In genomic region chr2:127575185-127575765, GRCh38 we compare ENCODE assay signal across 11 cellular contexts. TPM values are rescaled to one million over a fixed set of nuclear protein-coding genes. Genes with fewer than 3 reads are reported as not detected.
DNase-seq lines count a peak whose midpoint lies in the region; ATAC-seq and TF ChIP-seq lines count a peak whose summit lies in the region.
"Had no signal": no experiment of that assay in that cellular context is flagged by ENCODE, and none has a peak within 500 bp of the region (broad histone marks: within the 10 kb centered on the region; RNA-seq: fewer than 3 reads in every experiment).

No MANE protein-coding gene starts in this region.

- H3K9me2 ChIP-seq in GM23248 (ENCODE audit: insufficient read depth): no peaks in the 10 kb centered on the region
- no peaks in the 10 kb centered on the region for H3K9me2 ChIP-seq in OCI-LY7 (ENCODE audit: insufficient read depth, low read length)

- peaks cover 8% of the 10 kb centered on the region for H3K27me3 Mint-ChIP-seq in glutamatergic neuron (ENCODE audit: unreplicated experiment)

- peaks cover 1% of the 10 kb centered on the region for H3K4me1 Mint-ChIP-seq in glutamatergic neuron (ENCODE audit: low read depth, unreplicated experiment)

- intact Hi-C loops in OCI-LY7 (cut with micrococcal nuclease; ENCODE audit: unreplicated experiment): loop anchor here (5.0 kb wide), 1 partner anchor 127 kb away; the partner anchor contains the start of gene SFT2D3

- H3K4me3 ChIP-seq in GM23248 (no peak overlapping the region), OCI-LY7 (ENCODE audit: low read depth, low read length, poor library complexity, severe bottlenecking) (no peak overlapping the region)
- H3K4me3 ChIP-seq: body of pancreas had no signal

- DNase-seq in GM10266 (ENCODE audit: extremely low spot score): peak; percentile 42
- no peak for DNase-seq in GM23248
- DNase-seq in OCI-LY7 (ENCODE audit: low spot score): peak; percentile 39
- DNase-seq in glutamatergic neuron: no peak
- no peak for DNase-seq in DMS153 (lab: John Stamatoyannopoulos, UW)
- DNase-seq in stimulated activated CD4-positive, alpha-beta T cell treated with anti-CD3 and anti-CD28 coated beads, Interleukin-15, amount 100 ng/mL, for 24 hours: no peak
- DNase-seq: body of pancreas, Calu3 had no signal

- H3K4me1 ChIP-seq in GM23248 (ENCODE audit: insufficient read depth) (peaks cover 26% of the 10 kb centered on the region), OCI-LY7 (ENCODE audit: insufficient read depth, low read length, poor library complexity, severe bottlenecking) (peaks cover 16% of the 10 kb centered on the region)
- H3K4me1 ChIP-seq: body of pancreas had no signal

- POLR2A ChIA-PET in OCI-LY7 (lab: Charles Lee): interaction anchor here (0.7 to 2.2 kb wide), 9 partner anchors 8 to 65 kb away, joined by 3 to 8 read pairs (median 4); partner anchors contain the start of gene IWS1

- ATAC-seq in GM18517 (IDR thresholded peaks at IDR 0.05; ENCODE audit: unreplicated experiment): no peak

- CTCF ChIA-PET in OCI-LY7 (lab: Charles Lee; ENCODE audit: unreplicated experiment): interaction anchor here (0.6 to 2.3 kb wide), 3 partner anchors 16 to 433 kb away, joined by 3 to 13 read pairs (median 3); no protein-coding TSS in a partner anchor

- no peak overlapping the region for H2AFZ ChIP-seq in GM23248
- H2AFZ ChIP-seq in OCI-LY7 (ENCODE audit: low read length): no peak overlapping the region

- no peaks in the 10 kb centered on the region for H3K9me3 ChIP-seq in GM23248 (ENCODE audit: low read depth)
- H3K9me3 ChIP-seq in OCI-LY7 (ENCODE audit: low read length): no peaks in the 10 kb centered on the region
- H3K9me3 ChIP-seq: body of pancreas, tibial artery had no signal

- in situ Hi-C loops in GM23248 (cut with MboI): no loop called here

- no peak for TF ChIP-seq CTCF in GM10266 (IDR thresholded peaks at IDR 0.05; ENCODE audit: control insufficient read depth, insufficient read depth, low read depth, missing control alignments)
- peak; percentile 59 for TF ChIP-seq CTCF in OCI-LY7 (conservative IDR thresholded peaks at IDR 0.05; ENCODE audit: low read length)
- TF ChIP-seq CTCF in glutamatergic neuron (IDR thresholded peaks at IDR 0.05; ENCODE audit: partially characterized antibody, unreplicated experiment): no peak

- H3F3A ChIP-seq in GM23248 (ENCODE audit: insufficient read depth): peaks cover 8% of the 10 kb centered on the region; the same call in 1 of the 2 replicates

- H3K79me2 ChIP-seq in GM23248 (ENCODE audit: insufficient read depth) (no peaks in the 10 kb centered on the region), OCI-LY7 (ENCODE audit: insufficient read depth, low read depth, low read length) (no peaks in the 10 kb centered on the region)

- H3K27ac ChIP-seq in GM23248 (peak overlapping the region; percentile 88), OCI-LY7 (ENCODE audit: low read depth, low read length, poor library complexity, severe bottlenecking) (no peak overlapping the region)
- H3K27ac ChIP-seq: body of pancreas had no signal

- BruUV-seq in OCI-LY7 (replicated peaks; lab: Mats Ljungman, UMichigan): no TSS peak

- H3K9me3 Mint-ChIP-seq in glutamatergic neuron (ENCODE audit: unreplicated experiment): peaks cover 1% of the 10 kb centered on the region
- H3K9me3 Mint-ChIP-seq: nephron had no signal

- H4K20me1 ChIP-seq in GM23248 (ENCODE audit: insufficient read depth) (no peaks in the 10 kb centered on the region), OCI-LY7 (ENCODE audit: insufficient read depth, low read length) (no peaks in the 10 kb centered on the region)

- peak overlapping the region; percentile 5 for H3K27ac Mint-ChIP-seq in glutamatergic neuron (ENCODE audit: unreplicated experiment)
- H3K27ac Mint-ChIP-seq: nephron had no signal

- H3K36me3 ChIP-seq in GM23248 (ENCODE audit: low read depth) (no peaks in the 10 kb centered on the region), OCI-LY7 (ENCODE audit: insufficient read depth, low read length) (no peaks in the 10 kb centered on the region)
- H3K36me3 ChIP-seq: tibial artery had no signal

- H3K4me3 Mint-ChIP-seq in glutamatergic neuron (ENCODE audit: unreplicated experiment): no peak overlapping the region
- H3K4me3 Mint-ChIP-seq: nephron had no signal

- peak overlapping the region; percentile 74 for H3K4me2 ChIP-seq in GM23248 (ENCODE audit: unreplicated experiment)
- peak overlapping the region; percentile 28; the same call in 1 of the 2 replicates for H3K4me2 ChIP-seq in OCI-LY7 (ENCODE audit: low read length)

- peak overlapping the region; percentile 80 for H3K9ac ChIP-seq in GM23248

- no peaks in the 10 kb centered on the region for H3K36me3 Mint-ChIP-seq in glutamatergic neuron (ENCODE audit: unreplicated experiment)

- H3K27me3 ChIP-seq in GM23248 (replicated peaks; ENCODE audit: insufficient read depth): no peaks in the 10 kb centered on the region
- H3K27me3 ChIP-seq: body of pancreas, tibial artery had no signal

- WGBS in GM23248 (ENCODE audit: low coverage in 1 of 2, low lambda C conversion rate in 2 of 2, missing lambda C conversion rate in 2 of 2), 2 experiments: 88 to 92% methylated on average over 4 of the region's 4 CpGs

RNA-seq across cellular contexts. Expression of gene MYO7B, which starts 39.8 kb away (rescaled TPM):
- under 0.01 TPM in 1 of 2 replicates, not detected in the other for total RNA-seq in GM23248 (2014; rRNA removed; shearing (Covaris generic))
- polyA plus RNA-seq in GM23248 (2016; fragmentation: Nextera tagmentation; extraction: Ambion mirVana): not detected in 2 replicates
- not detected in 2 replicates for total RNA-seq in OCI-LY7 (2014; rRNA removed; shearing (Covaris generic))
- total RNA-seq in OCI-LY7 (2022) (3.3 and 3.7 TPM in 2 replicates), glutamatergic neuron (ENCODE audit: unreplicated experiment) (0.29 TPM)

RNA-seq across cellular contexts. Expression of gene IWS1, which starts 49.0 kb away (rescaled TPM):
- 23.3 and 32.4 TPM in 2 replicates for total RNA-seq in GM23248 (2014; rRNA removed; shearing (Covaris generic))
- polyA plus RNA-seq in GM23248 (2016; fragmentation: Nextera tagmentation; extraction: Ambion mirVana): 41.1 and 42.4 TPM in 2 replicates
- 49.2 and 70.4 TPM in 2 replicates for total RNA-seq in OCI-LY7 (2014; rRNA removed; shearing (Covaris generic))
- total RNA-seq in OCI-LY7 (2022) (56.5 and 56.9 TPM in 2 replicates), glutamatergic neuron (ENCODE audit: unreplicated experiment) (46.1 TPM)

Comparison
In these comparisons a context has a peak if more than half of its experiments do, and no peak if none do; other contexts are left out.
1. DNase-seq: peak in GM10266 (single experiment) and OCI-LY7 (single experiment); none in GM23248 (single experiment), glutamatergic neuron (single experiment), DMS153 (single experiment) and stimulated activated CD4-positive, alpha-beta T cell treated with anti-CD3 and anti-CD28 coated beads, Interleukin-15, amount 100 ng/mL, for 24 hours (single experiment).